25 cellular contexts compared by ENCODE assay signal in genomic region chr20:1786496-1786895, GRCh38.
"Had no signal": no experiment of that assay in that cellular context is flagged by ENCODE, and none has a peak within 500 bp of the region (broad histone marks: within the 10 kb centered on the region; RNA-seq: fewer than 3 reads in every experiment).

No MANE protein-coding gene starts in this region.

- H3K9me3 ChIP-seq: adrenal gland, SJSA1 had no signal

- DNase-seq: activated CD4-positive, alpha-beta T cell treated with anti-CD3 and anti-CD28 coated beads for 48 hours; activated CD4-positive, alpha-beta T cell treated with anti-CD3 and anti-CD28 coated beads, Interleukin-2, amount 50 U/mL, for 4 hours; activated CD4-positive, CD25-positive, alpha-beta regulatory T cell treated with anti-CD3 and anti-CD28 coated beads, Interleukin-2, amount 50 U/mL, for 72 hours; activated CD8-positive, alpha-beta memory T cell treated with anti-CD3 and anti-CD28 coated beads, Interleukin-2, amount 10 ng/mL, durations not matched to agents 7 days and 5 days; activated gamma-delta T cell; activated naive CD4-positive, alpha-beta T cell treated with anti-CD3 and anti-CD28 coated beads, Interleukin-2, amount 10 ng/mL, durations not matched to agents 7 days and 5 days; activated naive CD8-positive, alpha-beta T cell treated with anti-CD3 and anti-CD28 coated beads for 36 hours; activated T-cell treated with anti-CD3 and anti-CD28 coated beads, Interleukin-2, amount 50 U/mL, for 24 hours; adrenal gland; anterior cingulate cortex; central memory CD4-positive, alpha-beta T cell; Kasumi-1; KBM-7; NCI-H1105; NCI-H1436; NCI-H1694 treated with DMSO at 0.1 percent for 48 hours; NCI-H2029 treated with DMSO at 0.1 percent for 48 hours; NCI-H510A treated with DMSO at 0.1 percent for 48 hours; PC-3; SHP77; SW 1271 had no signal

- H3K4me1 ChIP-seq: adrenal gland, SJSA1 had no signal

- ATAC-seq: activated CD8-positive, alpha-beta memory T cell treated with anti-CD3 and anti-CD28 coated beads, Interleukin-2, amount 10 ng/mL, durations not matched to agents 7 days and 5 days; PC-3; SK-N-SH treated with all-trans-retinoic acid at 6 μM for 48 hours; WTC11 had no signal

- FAIRE-seq: RCC 7860 had no signal

- H3K36me3 ChIP-seq: adrenal gland, SJSA1 had no signal

- H3K27ac ChIP-seq: adrenal gland, SJSA1 had no signal

- H3K4me3 ChIP-seq: adrenal gland, SJSA1 had no signal
